Comparison of ENCODE assay signal across 18 cellular contexts in the genomic region with DNA sequence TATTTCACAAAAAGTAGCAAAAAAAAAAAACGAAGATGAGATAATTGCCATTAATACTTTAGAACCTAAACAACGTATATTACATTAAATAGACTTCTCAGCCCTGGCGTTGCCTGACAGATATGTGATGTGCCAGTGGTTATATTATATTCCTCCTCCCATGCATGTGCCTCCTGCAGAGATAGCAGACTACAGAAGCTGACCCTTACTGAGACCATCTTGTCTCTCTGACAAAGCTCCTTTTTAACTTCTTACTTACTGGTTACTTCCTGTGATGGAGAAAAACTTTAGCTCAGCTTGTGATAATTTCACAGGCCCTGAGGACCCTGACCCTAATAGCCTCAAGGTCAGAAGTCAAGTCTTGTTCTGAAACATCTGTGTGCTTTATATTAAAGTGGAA.
DNase-seq lines count a peak whose midpoint lies in the region; ATAC-seq, FAIRE-seq and TF ChIP-seq lines count a peak whose summit lies in the region.
"Had no signal": no experiment of that assay in that cellular context is flagged by ENCODE, and none has a peak within 500 bp of the region (broad histone marks: within the 10 kb centered on the region; RNA-seq: fewer than 3 reads in every experiment).

No MANE protein-coding gene starts in this region.

- no peak for ATAC-seq in GM21360 (IDR thresholded peaks at IDR 0.05; ENCODE audit: unreplicated experiment)
- ATAC-seq: HepG2 had no signal

- H3K4me1 ChIP-seq in H1 (replicated peaks in 1 of 4; ENCODE audit: control insufficient read depth in 3 of 4, insufficient read depth in 4 of 4, low read length in 3 of 4), result peaks cover 0 to 2% (median 0%) of the 10 kb centered on the region in 4 experiments; a peak in 1 of 7 replicates
- H3K4me1 ChIP-seq in neuronal stem cell (ENCODE audit: control insufficient read depth in 2 of 2, insufficient read depth in 1 of 2, low read depth in 1 of 2, low read length in 2 of 2), result peaks cover 0 to 34% of the 10 kb centered on the region in 2 donors
- H3K4me1 ChIP-seq: BLaER1, Caco-2, HAP-1 had no signal

- peaks cover 5% of the 10 kb centered on the region for H3K36me3 Mint-ChIP-seq in chondrocyte (ENCODE audit: low read depth)

- H3K9ac ChIP-seq in H1 (replicated peaks in 1 of 4; ENCODE audit: extremely low read depth in 1 of 4, low read depth in 3 of 4, low read length in 3 of 4) (no peak overlapping the region), neuronal stem cell (ENCODE audit: low read depth, low read length, poor library complexity) (no peak overlapping the region)
- H3K9ac ChIP-seq: BLaER1, GM23248 had no signal

- H3K23ac ChIP-seq in H1 (ENCODE audit: insufficient read length), result no peak overlapping the region
- H3K23ac ChIP-seq in neuronal stem cell (ENCODE audit: low read depth, low read length, poor library complexity), result no peak overlapping the region

- peaks cover 0 to 1% (median 0%) of the 10 kb centered on the region in 4 experiments; a peak in 1 of 7 replicates for H3K27me3 ChIP-seq in H1 (replicated peaks in 1 of 4; ENCODE audit: control insufficient read depth in 3 of 4, extremely low read depth in 1 of 4, insufficient read depth in 3 of 4, low read length in 3 of 4)
- H3K27me3 ChIP-seq in neuronal stem cell (ENCODE audit: control insufficient read depth in 3 of 3, insufficient read depth in 3 of 3, low read depth in 1 of 3, low read length in 3 of 3), result no peaks in the 10 kb centered on the region
- H3K27me3 ChIP-seq: BLaER1 had no signal

- no peaks in the 10 kb centered on the region for H4K20me1 ChIP-seq in H1 (replicated peaks in 1 of 2; ENCODE audit: control insufficient read depth in 1 of 2, insufficient read depth in 2 of 2, low read length in 2 of 2)
- H4K20me1 ChIP-seq: BLaER1 had no signal

- no peaks in the 10 kb centered on the region for H3K23me2 ChIP-seq in H1 (ENCODE audit: low read depth, low read length)

- H2BK120ac ChIP-seq in H1 (replicated peaks; ENCODE audit: low read depth, low read length) (no peak overlapping the region), neuronal stem cell (ENCODE audit: low read depth, low read length) (no peak overlapping the region)

- no peak overlapping the region for H4K5ac ChIP-seq in H1 (ENCODE audit: insufficient read length, low read depth, low read length)

- no peak overlapping the region for H2BK5ac ChIP-seq in H1 (ENCODE audit: low read depth, low read length)
- no peak overlapping the region for H2BK5ac ChIP-seq in neuronal stem cell (ENCODE audit: low read length)

- H3K79me1 ChIP-seq in H1 (ENCODE audit: low read depth, low read length), result no peaks in the 10 kb centered on the region
- H3K79me1 ChIP-seq in neuronal stem cell (ENCODE audit: low read depth, low read length), result no peaks in the 10 kb centered on the region

- no peak for TF ChIP-seq RAD21 in H1 (IDR thresholded peaks at IDR 0.05 in 1 of 2, conservative IDR thresholded peaks at IDR 0.05 in 1 of 2; ENCODE audit: low read depth in 2 of 2, low read length in 2 of 2)

- H3K36me3 ChIP-seq in H1 (ENCODE audit: control insufficient read depth in 2 of 4, insufficient read depth in 4 of 4, low read length in 3 of 4) (no peaks in the 10 kb centered on the region), neuronal stem cell (replicated peaks in 1 of 2; ENCODE audit: control insufficient read depth in 2 of 2, insufficient read depth in 2 of 2, low read length in 2 of 2) (no peaks in the 10 kb centered on the region)
- H3K36me3 ChIP-seq: BLaER1, HAP-1 had no signal

- no peak overlapping the region for H3K18ac ChIP-seq in H1 (ENCODE audit: extremely low read depth, low read length)
- H3K18ac ChIP-seq in neuronal stem cell (ENCODE audit: low read length), result no peak overlapping the region

- H4K91ac ChIP-seq in H1 (replicated peaks; ENCODE audit: insufficient read length, low read length) (no peak overlapping the region), neuronal stem cell (ENCODE audit: low read depth, low read length, poor library complexity) (no peak overlapping the region)

- CTCF ChIA-PET in H1 (lab: Charles Lee; ENCODE audit: partially characterized antibody), result no interaction called here

- H4K8ac ChIP-seq in H1 (ENCODE audit: extremely low read depth, insufficient read depth, low read length), result no peak overlapping the region
- no peak overlapping the region for H4K8ac ChIP-seq in neuronal stem cell (ENCODE audit: low read depth, low read length)

- H3K27ac ChIP-seq in H1 (ENCODE audit: low read depth, low read length) (no peak overlapping the region), neuronal stem cell (replicated peaks; ENCODE audit: low read length) (peak overlapping the region; percentile 62)
- H3K27ac ChIP-seq: BLaER1, GM23248 had no signal

- no peak overlapping the region for H3K27ac Mint-ChIP-seq in chondrocyte (ENCODE audit: unreplicated experiment)
- H3K27ac Mint-ChIP-seq: CD8-positive, alpha-beta memory T cell had no signal

- H2BK20ac ChIP-seq in H1 (ENCODE audit: low read length), result no peak overlapping the region

- H2BK12ac ChIP-seq in H1 (ENCODE audit: low read depth, low read length) (no peak overlapping the region), neuronal stem cell (ENCODE audit: low read length) (no peak overlapping the region)

- TF ChIP-seq EP300 in H1 (IDR thresholded peaks at IDR 0.05; ENCODE audit: borderline replicate concordance in 1 of 2, low read depth in 2 of 2, low read length in 2 of 2), result no peak

- TF ChIP-seq POLR2A in GM12892 (IDR thresholded peaks at IDR 0.05; ENCODE audit: low read depth, low read length) (no peak), H1 (IDR thresholded peaks at IDR 0.05; ENCODE audit: control extremely low read depth in 1 of 2, low read depth in 2 of 2, low read length in 2 of 2) (no peak)

- no peaks in the 10 kb centered on the region for H3K27me3 Mint-ChIP-seq in chondrocyte (ENCODE audit: low read depth)
- H3K27me3 Mint-ChIP-seq: CD8-positive, alpha-beta memory T cell had no signal

- POLR2A ChIA-PET in H1 (lab: Charles Lee; ENCODE audit: partially characterized antibody), result no interaction called here

- H2BK15ac ChIP-seq in H1 (ENCODE audit: low read length), result no peak overlapping the region
- no peak overlapping the region for H2BK15ac ChIP-seq in neuronal stem cell (ENCODE audit: low read length)

- H3K14ac ChIP-seq in H1 (ENCODE audit: insufficient read length), result no peak overlapping the region
- H3K14ac ChIP-seq in neuronal stem cell (ENCODE audit: low read length), result no peak overlapping the region

- FAIRE-seq in GM12892 (lab: Jason Lieb, UNC) (peak; percentile 21), H1 (lab: Jason Lieb, UNC) (peak; percentile 48)
- FAIRE-seq: GM18507, HepG2 had no signal

- no peaks in the 10 kb centered on the region for H3K79me2 ChIP-seq in H1 (ENCODE audit: control insufficient read depth in 1 of 2, insufficient read depth in 2 of 2, low read length in 2 of 2)

- H3K4me3 ChIP-seq in H1 (ENCODE audit: extremely low read depth in 1 of 4, insufficient read depth in 2 of 4, low read depth in 3 of 4, low read length in 4 of 4), result no peak overlapping the region
- H3K4me3 ChIP-seq in neuronal stem cell (ENCODE audit: low read length in 2 of 2), result no peak overlapping the region
- H3K4me3 ChIP-seq: BLaER1, GM23248, HAP-1 had no signal

- 82% methylated on average over 3 of the region's 3 CpGs; no CpG with 5 or more reads in 1 of the 2 experiments for WGBS in H1 (ENCODE audit: extremely low coverage in 1 of 2, insufficient coverage in 1 of 2, insufficient read length in 1 of 2, insufficient replicate concordance in 2 of 2, low coverage in 1 of 2, low lambda C conversion rate in 2 of 2, missing lambda C conversion rate in 1 of 2), 2 experiments
- no CpG with 5 or more reads among the region's 3 CpGs for WGBS in neuronal stem cell (ENCODE audit: extremely low coverage in 2 of 2, insufficient read length in 2 of 2, insufficient replicate concordance in 1 of 2), 2 donors

- no peak overlapping the region for H3K4me2 ChIP-seq in H1 (ENCODE audit: insufficient read depth in 1 of 2, low read depth in 2 of 2, low read length in 2 of 2)
- no peak overlapping the region for H3K4me2 ChIP-seq in neuronal stem cell (ENCODE audit: insufficient read depth, low read length, poor library complexity, severe bottlenecking)
- H3K4me2 ChIP-seq: BLaER1 had no signal

- H3K9me3 ChIP-seq in H1 (ENCODE audit: insufficient read depth in 2 of 2, low read depth in 1 of 2, low read length in 1 of 2) (no peaks in the 10 kb centered on the region), neuronal stem cell (replicated peaks in 1 of 2; ENCODE audit: control insufficient read depth in 2 of 2, insufficient read depth in 1 of 2, low read depth in 1 of 2, low read length in 2 of 2) (peaks cover 2 to 27% of the 10 kb centered on the region in 2 donors)
- H3K9me3 ChIP-seq: BLaER1, Caco-2, HAP-1 had no signal

- H3K56ac ChIP-seq in H1 (replicated peaks; ENCODE audit: insufficient read length, low read depth, low read length), result no peak overlapping the region

- H2AFZ ChIP-seq in H1 (ENCODE audit: low read length) (no peak overlapping the region), neuronal stem cell (ENCODE audit: low read length) (no peak overlapping the region)
- H2AFZ ChIP-seq: GM23248 had no signal

- no peak for DNase-seq in GM12892 (ENCODE audit: insufficient read length)
- peak; percentile 36 for DNase-seq in NCI-H2227 treated with DMSO at 0.1 percent for 48 hours (lab: John Stamatoyannopoulos, UW)
- no peak for DNase-seq in H1 (ENCODE audit: low read depth in 1 of 2, low spot score in 2 of 2)
- peak; percentile 45 for DNase-seq in neuronal stem cell (ENCODE audit: low spot score)
- DNase-seq in NCI-H2196 treated with DMSO at 0.1 percent for 48 hours (lab: John Stamatoyannopoulos, UW; ENCODE audit: unreplicated experiment), result no peak
- no peak for DNase-seq in chondrocyte (ENCODE audit: low spot score)
- DNase-seq: 8988T; AML-193; Caco-2; CD8-positive, alpha-beta memory T cell; DMS53; GF-D8; GM23248 had no signal

- no peak for TF ChIP-seq CTCF in H1 (IDR thresholded peaks at IDR 0.05; ENCODE audit: control extremely low read depth in 1 of 3, insufficient read depth in 1 of 3, low read depth in 1 of 3, low read length in 3 of 3)
- no peak for TF ChIP-seq CTCF in chondrocyte (IDR thresholded peaks at IDR 0.05)

- H3K4ac ChIP-seq in H1 (replicated peaks; ENCODE audit: insufficient read length, low read depth, low read length), result no peak overlapping the region
- H3K4ac ChIP-seq in neuronal stem cell (ENCODE audit: low read length), result no peak overlapping the region

- no peaks in the 10 kb centered on the region for H3K4me1 Mint-ChIP-seq in chondrocyte (ENCODE audit: low read depth)
- H3K4me1 Mint-ChIP-seq: CD8-positive, alpha-beta memory T cell had no signal

- no peak overlapping the region for H2AK5ac ChIP-seq in H1 (ENCODE audit: low read depth, low read length)
- no peak overlapping the region for H2AK5ac ChIP-seq in neuronal stem cell (ENCODE audit: low read depth, low read length)

- peaks cover 5% of the 10 kb centered on the region for H3K9me3 Mint-ChIP-seq in chondrocyte (ENCODE audit: low read depth)

- no peak overlapping the region for H3K4me3 Mint-ChIP-seq in chondrocyte (ENCODE audit: unreplicated experiment)
- H3K4me3 Mint-ChIP-seq: CD8-positive, alpha-beta memory T cell had no signal

TF ChIP-seq in H1, 55 proteins besides CTCF, POLR2A, EP300 and RAD21 (continues in another document):
- no peak for TF ChIP-seq ASH2L (IDR thresholded peaks at IDR 0.05; ENCODE audit: low read length)
- no peak for TF ChIP-seq NRF1 (IDR thresholded peaks at IDR 0.05; ENCODE audit: low read depth, low read length)
- TF ChIP-seq KDM4A (IDR thresholded peaks at IDR 0.05; ENCODE audit: low read depth, low read length, severe bottlenecking), result no peak
- TF ChIP-seq KDM5A (IDR thresholded peaks at IDR 0.05; ENCODE audit: low read length), result no peak

Comparison
In these comparisons a context has a peak if more than half of its experiments do, and no peak if none do; other contexts are left out.
1. DNase-seq: peak in NCI-H2227 treated with DMSO at 0.1 percent for 48 hours (single experiment) and neuronal stem cell (single experiment); none in GM12892 (single experiment), H1 (0 of 2), NCI-H2196 treated with DMSO at 0.1 percent for 48 hours (single experiment) and chondrocyte (single experiment).